Comparison of ENCODE assay signal across 5 cellular contexts in the genomic region with DNA sequence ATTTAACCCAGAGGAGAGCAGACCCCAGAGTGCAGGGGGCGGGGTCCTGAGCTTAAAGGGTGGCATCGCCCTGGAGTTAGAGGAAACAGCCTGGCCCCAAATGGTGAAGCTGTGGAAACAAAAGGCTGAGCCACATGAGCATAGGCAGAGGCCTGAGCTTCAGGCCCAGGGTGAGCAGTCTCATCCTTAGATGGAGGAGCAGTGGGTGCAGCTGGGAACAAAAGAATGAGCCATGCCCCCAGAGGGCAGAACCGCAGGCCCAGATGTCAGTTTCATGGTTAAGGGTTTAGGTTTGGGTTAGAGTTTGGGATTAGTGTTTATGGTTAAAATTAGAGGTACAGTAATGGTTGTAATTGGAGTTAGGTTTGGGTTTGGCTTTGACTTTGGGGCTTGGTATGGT.
"Had no signal": no experiment of that assay in that cellular context is flagged by ENCODE, and none has a peak within 500 bp of the region (broad histone marks: within the 10 kb centered on the region; RNA-seq: fewer than 3 reads in every experiment).

No MANE protein-coding gene starts in this region.

- DNase-seq: H9, HCEC 1CT, Kasumi-1, KBM-7 had no signal

- H3K4me3 ChIP-seq: GM23338 had no signal

- H2AFZ ChIP-seq: GM23338 had no signal

- ATAC-seq: GM23338 had no signal

- H3K4me2 ChIP-seq: GM23338 had no signal
